38 cellular contexts compared by ENCODE assay signal in genomic region chr2:78056976-78057375, GRCh38.
"Had no signal": no experiment of that assay in that cellular context is flagged by ENCODE, and none has a peak within 500 bp of the region (broad histone marks: within the 10 kb centered on the region; RNA-seq: fewer than 3 reads in every experiment).

No MANE protein-coding gene starts in this region.

- H3K27ac ChIP-seq: adrenal gland, ascending aorta, body of pancreas, brain microvascular endothelial cell, breast epithelium, cardiac muscle cell had no signal

- H3K4me3 ChIP-seq: adrenal gland, ascending aorta, body of pancreas, breast epithelium, cardiac muscle cell had no signal

- H3K27me3 ChIP-seq: adrenal gland, ascending aorta, body of pancreas, brain microvascular endothelial cell, breast epithelium, cardiac muscle cell had no signal

- H3K9me3 ChIP-seq: adrenal gland, ascending aorta, body of pancreas, breast epithelium had no signal

- H3K4me1 ChIP-seq: adrenal gland, ascending aorta, body of pancreas, breast epithelium had no signal

- H3K36me3 Mint-ChIP-seq: activated naive CD4-positive, alpha-beta T cell treated with anti-CD3 and anti-CD28 coated beads, Interleukin-2, amount 10 ng/mL, durations not matched to agents 7 days and 5 days; activated naive CD4-positive, alpha-beta T cell treated with anti-CD3 and anti-CD28 coated beads, Interleukin-2, amount 50 U/mL, for 24 hours; activated naive CD8-positive, alpha-beta T cell; activated naive CD8-positive, alpha-beta T cell treated with anti-CD3 and anti-CD28 coated beads for 36 hours; activated naive CD8-positive, alpha-beta T cell treated with anti-CD3 and anti-CD28 coated beads, Interleukin-2, amount 10 ng/mL, durations not matched to agents 7 days and 5 days; brain had no signal

- H3K36me3 ChIP-seq: adrenal gland, ascending aorta, brain microvascular endothelial cell, breast epithelium, cardiac muscle cell had no signal

- DNase-seq: activated effector memory CD4-positive, alpha-beta T cell treated with anti-CD3 and anti-CD28 coated beads, Interleukin-2, amount 50 U/mL, for 16 hours; activated effector memory CD4-positive, alpha-beta T cell treated with Interleukin-2 at 50 U/mL for 16 hours; activated gamma-delta T cell; activated gamma-delta T cell treated with Interleukin-2 at 50 U/mL for 16 hours; activated naive CD4-positive, alpha-beta T cell; activated naive CD4-positive, alpha-beta T cell treated with anti-CD3 and anti-CD28 coated beads for 36 hours; activated naive CD4-positive, alpha-beta T cell treated with anti-CD3 and anti-CD28 coated beads, Interleukin-2, amount 10 ng/mL, durations not matched to agents 7 days and 5 days; activated naive CD4-positive, alpha-beta T cell treated with anti-CD3 and anti-CD28 coated beads, Interleukin-2, amount 50 U/mL, for 16 hours; activated naive CD4-positive, alpha-beta T cell treated with Interleukin-2 at 50 U/mL for 16 hours; activated naive CD8-positive, alpha-beta T cell treated with anti-CD3 and anti-CD28 coated beads for 36 hours; activated naive CD8-positive, alpha-beta T cell treated with anti-CD3 and anti-CD28 coated beads, Interleukin-2, amount 10 ng/mL, durations not matched to agents 7 days and 5 days; activated naive CD8-positive, alpha-beta T cell treated with anti-CD3 and anti-CD28 coated beads, Interleukin-2, amount 50 U/mL, for 24 hours; activated T-cell treated with anti-CD3 and anti-CD28 coated beads, Interleukin-2, amount 50 U/mL, for 1 hour; activated T-cell treated with anti-CD3 and anti-CD28 coated beads, Interleukin-2, amount 50 U/mL, for 24 hours; activated T-cell treated with anti-CD3 and anti-CD28 coated beads, Interleukin-2, amount 50 U/mL, for 4 hours; activated T-cell treated with anti-CD3 and anti-CD28 coated beads, Interleukin-2, amount 50 U/mL, for 48 hours; activated T-cell treated with anti-CD3 and anti-CD28 coated beads, Interleukin-2, amount 50 U/mL, for 72 hours; adrenal gland; amniotic stem cell; amygdala; anterior cingulate cortex; aorta; body of pancreas; brain microvascular endothelial cell; caudate nucleus; central memory CD4-positive, alpha-beta T cell; cerebellar nuclear complex had no signal

- H3K27ac Mint-ChIP-seq: activated naive CD4-positive, alpha-beta T cell treated with anti-CD3 and anti-CD28 coated beads for 36 hours; activated naive CD4-positive, alpha-beta T cell treated with anti-CD3 and anti-CD28 coated beads, Interleukin-2, amount 10 ng/mL, durations not matched to agents 7 days and 5 days; activated naive CD4-positive, alpha-beta T cell treated with anti-CD3 and anti-CD28 coated beads, Interleukin-2, amount 50 U/mL, for 24 hours; activated naive CD4-positive, alpha-beta T cell treated with anti-CD3 and anti-CD28 coated beads, Interleukin-2, amount 50 U/mL, for 72 hours; activated naive CD8-positive, alpha-beta T cell; activated naive CD8-positive, alpha-beta T cell treated with anti-CD3 and anti-CD28 coated beads for 36 hours; activated naive CD8-positive, alpha-beta T cell treated with anti-CD3 and anti-CD28 coated beads, Interleukin-2, amount 10 ng/mL, durations not matched to agents 7 days and 5 days; activated naive CD8-positive, alpha-beta T cell treated with anti-CD3 and anti-CD28 coated beads, Interleukin-2, amount 50 U/mL, for 24 hours; activated T-cell treated with anti-CD3 and anti-CD28 coated beads, Interleukin-2, amount 50 U/mL, for 24 hours; activated T-cell treated with anti-CD3 and anti-CD28 coated beads, Interleukin-2, amount 50 U/mL, for 72 hours; activated T-helper 1 cell treated with anti-CD3 and anti-CD28 coated beads, Interleukin-12 subunit alpha, Interleukin-12 subunit beta, Interleukin-2, Interleukin-4 antibody, amounts not matched to agents 30 ng/mL and 10 ng/mL and 1 ng/mL, durations not matched to agents 14 hours and 24 hours and 36 hours; activated T-helper 17 cell treated with anti-CD3 and anti-CD28 coated beads, Interleukin-2, amount 50 U/mL, for 72 hours; activated T-helper 2 cell treated with anti-CD3 and anti-CD28 coated beads, Interferon-gamma antibody, Interleukin-2, Interleukin-4, amounts not matched to agents 10 μg/mL and 5 μg/mL and 100 μg/mL, durations not matched to agents 14 hours and 24 hours and 36 hours; brain had no signal

- H3K4me3 Mint-ChIP-seq: activated naive CD4-positive, alpha-beta T cell treated with anti-CD3 and anti-CD28 coated beads for 36 hours; activated naive CD4-positive, alpha-beta T cell treated with anti-CD3 and anti-CD28 coated beads, Interleukin-2, amount 10 ng/mL, durations not matched to agents 7 days and 5 days; activated naive CD4-positive, alpha-beta T cell treated with anti-CD3 and anti-CD28 coated beads, Interleukin-2, amount 50 U/mL, for 24 hours; activated naive CD8-positive, alpha-beta T cell; activated naive CD8-positive, alpha-beta T cell treated with anti-CD3 and anti-CD28 coated beads for 36 hours; activated naive CD8-positive, alpha-beta T cell treated with anti-CD3 and anti-CD28 coated beads, Interleukin-2, amount 10 ng/mL, durations not matched to agents 7 days and 5 days; activated naive CD8-positive, alpha-beta T cell treated with anti-CD3 and anti-CD28 coated beads, Interleukin-2, amount 50 U/mL, for 24 hours; activated T-cell treated with anti-CD3 and anti-CD28 coated beads, Interleukin-2, amount 50 U/mL, for 24 hours; activated T-cell treated with anti-CD3 and anti-CD28 coated beads, Interleukin-2, amount 50 U/mL, for 4 hours; activated T-cell treated with anti-CD3 and anti-CD28 coated beads, Interleukin-2, amount 50 U/mL, for 72 hours; activated T-helper 1 cell treated with anti-CD3 and anti-CD28 coated beads, Interleukin-12 subunit alpha, Interleukin-12 subunit beta, Interleukin-2, Interleukin-4 antibody, amounts not matched to agents 30 ng/mL and 10 ng/mL and 1 ng/mL, durations not matched to agents 14 hours and 24 hours and 36 hours; activated T-helper 17 cell treated with anti-CD3 and anti-CD28 coated beads, Interleukin-2, amount 50 U/mL, for 72 hours; brain; central memory CD8-positive, alpha-beta T cell had no signal

- ATAC-seq: activated naive CD4-positive, alpha-beta T cell treated with anti-CD3 and anti-CD28 coated beads, Interleukin-2, amount 50 U/mL, for 72 hours; activated naive CD8-positive, alpha-beta T cell treated with anti-CD3 and anti-CD28 coated beads, Interleukin-2, amount 50 U/mL, for 24 hours; activated T-cell treated with anti-CD3 and anti-CD28 coated beads, Interleukin-2, amount 50 U/mL, for 4 hours; activated T-cell treated with anti-CD3 and anti-CD28 coated beads, Interleukin-2, amount 50 U/mL, for 72 hours; activated T-helper 17 cell treated with anti-CD3 and anti-CD28 coated beads, Interleukin-2, amount 50 U/mL, for 72 hours; body of pancreas had no signal

- H3K4me1 Mint-ChIP-seq: activated naive CD4-positive, alpha-beta T cell treated with anti-CD3 and anti-CD28 coated beads, Interleukin-2, amount 10 ng/mL, durations not matched to agents 7 days and 5 days; activated naive CD4-positive, alpha-beta T cell treated with anti-CD3 and anti-CD28 coated beads, Interleukin-2, amount 50 U/mL, for 24 hours; activated naive CD8-positive, alpha-beta T cell treated with anti-CD3 and anti-CD28 coated beads for 36 hours; activated naive CD8-positive, alpha-beta T cell treated with anti-CD3 and anti-CD28 coated beads, Interleukin-2, amount 10 ng/mL, durations not matched to agents 7 days and 5 days; activated naive CD8-positive, alpha-beta T cell treated with anti-CD3 and anti-CD28 coated beads, Interleukin-2, amount 50 U/mL, for 24 hours; activated T-helper 17 cell treated with anti-CD3 and anti-CD28 coated beads, Interleukin-2, amount 50 U/mL, for 72 hours; central memory CD8-positive, alpha-beta T cell had no signal

- H3K27me3 Mint-ChIP-seq: activated naive CD4-positive, alpha-beta T cell treated with anti-CD3 and anti-CD28 coated beads, Interleukin-2, amount 10 ng/mL, durations not matched to agents 7 days and 5 days; activated naive CD4-positive, alpha-beta T cell treated with anti-CD3 and anti-CD28 coated beads, Interleukin-2, amount 50 U/mL, for 24 hours; activated naive CD8-positive, alpha-beta T cell; activated naive CD8-positive, alpha-beta T cell treated with anti-CD3 and anti-CD28 coated beads for 36 hours; activated naive CD8-positive, alpha-beta T cell treated with anti-CD3 and anti-CD28 coated beads, Interleukin-2, amount 10 ng/mL, durations not matched to agents 7 days and 5 days; activated naive CD8-positive, alpha-beta T cell treated with anti-CD3 and anti-CD28 coated beads, Interleukin-2, amount 50 U/mL, for 24 hours; activated T-cell treated with anti-CD3 and anti-CD28 coated beads, Interleukin-2, amount 50 U/mL, for 24 hours; activated T-helper 17 cell treated with anti-CD3 and anti-CD28 coated beads, Interleukin-2, amount 50 U/mL, for 72 hours; central memory CD8-positive, alpha-beta T cell had no signal
